9 cellular contexts compared by ENCODE assay signal in the genomic region with DNA sequence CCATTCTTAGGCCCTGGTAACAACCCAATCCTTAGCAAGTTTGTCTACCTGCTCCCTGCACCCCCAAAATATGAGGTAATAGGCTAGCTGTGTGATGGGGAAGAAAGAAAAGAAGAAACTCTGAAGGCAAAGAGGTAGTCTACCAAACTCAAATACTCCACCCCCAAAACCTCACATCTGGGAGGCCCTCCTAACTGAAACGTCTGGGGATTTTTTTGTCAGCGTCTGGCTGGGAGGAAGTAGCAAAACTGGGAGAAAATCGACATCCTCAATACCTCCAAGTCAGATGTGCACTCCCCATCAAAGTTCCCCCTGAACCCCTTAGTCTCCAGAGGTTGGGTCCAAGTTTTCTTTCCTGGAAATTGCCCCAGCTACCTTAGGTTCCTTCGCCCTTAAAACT. TPM values are rescaled to one million over a fixed set of nuclear protein-coding genes. Genes with fewer than 3 reads are reported as not detected.
DNase-seq lines count a peak whose midpoint lies in the region; ATAC-seq, FAIRE-seq and TF ChIP-seq lines count a peak whose summit lies in the region.
"Had no signal": no experiment of that assay in that cellular context is flagged by ENCODE, and none has a peak within 500 bp of the region (broad histone marks: within the 10 kb centered on the region; RNA-seq: fewer than 3 reads in every experiment).

No MANE protein-coding gene starts in this region.

- H3K79me2 ChIP-seq in KMS-11 (ENCODE audit: insufficient read depth, low read depth) = peaks cover 58% of the 10 kb centered on the region

- H3K27me3 ChIP-seq in BE2C (no peaks in the 10 kb centered on the region), KMS-11 (ENCODE audit: insufficient read depth, low read depth) (no peaks in the 10 kb centered on the region), bronchial epithelial cell (ENCODE audit: control insufficient read depth, insufficient read depth, low read length) (no peaks in the 10 kb centered on the region)
- H3K27me3 ChIP-seq in naive thymus-derived CD4-positive, alpha-beta T cell (ENCODE audit: control insufficient read depth in 2 of 2, insufficient read depth in 2 of 2, low read length in 2 of 2) = no peaks in the 10 kb centered on the region

- POLR2A ChIA-PET in naive thymus-derived CD4-positive, alpha-beta T cell (lab: Charles Lee) = interaction anchor here (1.1 to 2.5 kb wide), 3 partner anchors 9 to 18 kb away, joined by 3 to 13 read pairs (median 7); no protein-coding TSS in a partner anchor

- H3K36me3 Mint-ChIP-seq in naive thymus-derived CD4-positive, alpha-beta T cell = no peaks in the 10 kb centered on the region

- ATAC-seq in naive thymus-derived CD4-positive, alpha-beta T cell = no peak

- CTCF ChIA-PET in naive thymus-derived CD4-positive, alpha-beta T cell (lab: Charles Lee) = no interaction called here

- DNase-seq in BE2C (no peak), bronchial epithelial cell (ENCODE audit: low read depth) (no peak), SK-N-DZ (ENCODE audit: low spot score) (no peak), NCI-H2107 treated with DMSO at 0.1 percent for 48 hours (lab: John Stamatoyannopoulos, UW; ENCODE audit: unreplicated experiment) (no peak)
- no peak for DNase-seq in naive thymus-derived CD4-positive, alpha-beta T cell
- DNase-seq in activated CD8-positive, alpha-beta memory T cell treated with anti-CD3 and anti-CD28 coated beads for 24 hours = no peak
- no peak for DNase-seq in stimulated activated naive CD4-positive, alpha-beta T cell (lab: John Stamatoyannopoulos, UW)
- DNase-seq: activated gamma-delta T cell treated with Interleukin-2 at 50 U/mL for 16 hours had no signal

- H4K20me1 ChIP-seq in KMS-11 (ENCODE audit: insufficient read depth) = no peaks in the 10 kb centered on the region

- H3K27ac ChIP-seq in KMS-11 = peak overlapping the region; percentile 70; the same call in 1 of the 2 replicates
- peak overlapping the region; percentile 80 for H3K27ac ChIP-seq in naive thymus-derived CD4-positive, alpha-beta T cell (ENCODE audit: low read depth, low read length)

- intact Hi-C loops in naive thymus-derived CD4-positive, alpha-beta T cell (cut with micrococcal nuclease) = loop anchor here (2.0 to 10.0 kb wide), 5 partner anchors 13 to 523 kb away; a partner anchor contains a TSS

- H3K36me3 ChIP-seq in BE2C (no peaks in the 10 kb centered on the region), KMS-11 (ENCODE audit: insufficient read depth) (no peaks in the 10 kb centered on the region), bronchial epithelial cell (ENCODE audit: control insufficient read depth, insufficient read depth, low read length) (no peaks in the 10 kb centered on the region)
- H3K36me3 ChIP-seq in naive thymus-derived CD4-positive, alpha-beta T cell (ENCODE audit: control insufficient read depth in 2 of 3, insufficient read depth in 3 of 3, low read length in 3 of 3) = no peaks in the 10 kb centered on the region

- H3K4me3 ChIP-seq in BE2C (ENCODE audit: low read depth, low read length) = peak overlapping the region; percentile 72
- no peak overlapping the region for H3K4me3 ChIP-seq in KMS-11 (IDR thresholded peaks at IDR 0.05; ENCODE audit: insufficient read depth, low read depth, low read length)
- peak overlapping the region; percentile 64 for H3K4me3 ChIP-seq in bronchial epithelial cell (ENCODE audit: low read depth, low read length)
- H3K4me3 ChIP-seq in naive thymus-derived CD4-positive, alpha-beta T cell (ENCODE audit: low read length) = peak overlapping the region; percentile 79

- FAIRE-seq in bronchial epithelial cell (lab: Jason Lieb, UNC) = no peak

- H3K4me1 Mint-ChIP-seq in naive thymus-derived CD4-positive, alpha-beta T cell = peaks cover 5 to 49% (median 32%) of the 10 kb centered on the region in 7 donors

- no peaks in the 10 kb centered on the region for H3K4me1 ChIP-seq in BE2C
- peaks cover 42% of the 10 kb centered on the region for H3K4me1 ChIP-seq in KMS-11 (ENCODE audit: low read depth, poor library complexity, severe bottlenecking)
- peaks cover 0 to 9% of the 10 kb centered on the region in 2 donors for H3K4me1 ChIP-seq in naive thymus-derived CD4-positive, alpha-beta T cell (ENCODE audit: control insufficient read depth in 2 of 2, insufficient read depth in 2 of 2, low read length in 2 of 2)

- H3K9ac ChIP-seq in KMS-11 = peak overlapping the region; percentile 73; the same call in 1 of the 2 replicates

- no peaks in the 10 kb centered on the region for H3K9me3 Mint-ChIP-seq in naive thymus-derived CD4-positive, alpha-beta T cell

- H3K4me2 ChIP-seq in KMS-11 = peak overlapping the region; percentile 64

- peak overlapping the region; percentile 89 to 99 (median 94) for H3K4me3 Mint-ChIP-seq in naive thymus-derived CD4-positive, alpha-beta T cell

- no peaks in the 10 kb centered on the region for H3K9me3 ChIP-seq in BE2C
- no peaks in the 10 kb centered on the region for H3K9me3 ChIP-seq in naive thymus-derived CD4-positive, alpha-beta T cell (ENCODE audit: control insufficient read depth in 2 of 3, low read length in 3 of 3)

- H3K27ac Mint-ChIP-seq in naive thymus-derived CD4-positive, alpha-beta T cell = peak overlapping the region; percentile 76 to 94 (median 92)

- H3K27me3 Mint-ChIP-seq in naive thymus-derived CD4-positive, alpha-beta T cell = no peaks in the 10 kb centered on the region

- no peak overlapping the region for H2AFZ ChIP-seq in KMS-11 (ENCODE audit: low read depth)

- TF ChIP-seq CTCF in BE2C (IDR thresholded peaks at IDR 0.05; ENCODE audit: low read depth, low read length) (no peak), KMS-11 (conservative IDR thresholded peaks at IDR 0.05; ENCODE audit: low read depth, low read length) (no peak), bronchial epithelial cell (IDR thresholded peaks at IDR 0.05; ENCODE audit: insufficient read depth, low read length, severe bottlenecking) (no peak)

RNA-seq across cellular contexts. Expression of a gene that starts 1.0 kb away (rescaled TPM):
- polyA plus RNA-seq in BE2C (2012; ENCODE audit: insufficient read depth, insufficient read length, low read depth) = 23.0 TPM
- total RNA-seq in bronchial epithelial cell = 112 and 118 TPM in 2 replicates
- total RNA-seq in naive thymus-derived CD4-positive, alpha-beta T cell = 10 to 100 TPM; 22.5 to 60.3 (median 44.9) TPM
- polyA plus RNA-seq in naive thymus-derived CD4-positive, alpha-beta T cell = 10 to 100 TPM; 78.4 to 92.3 TPM
- polyA plus RNA-seq in SK-N-DZ (2014; cell fraction: cytosol; rRNA removed) = 25.3 and 27.6 TPM in 2 replicates
- polyA plus RNA-seq in SK-N-DZ (2014; cell fraction: nucleus; rRNA removed) = 10.5 and 12.2 TPM in 2 replicates
